ENCODE assay signal across 13 cellular contexts in genomic region chr2:160747771-160748170, GRCh38.
DNase-seq lines count a peak whose midpoint lies in the region; ATAC-seq, FAIRE-seq and TF ChIP-seq lines count a peak whose summit lies in the region.
"Had no signal": no experiment of that assay in that cellular context is flagged by ENCODE, and none has a peak within 500 bp of the region (broad histone marks: within the 10 kb centered on the region; RNA-seq: fewer than 3 reads in every experiment).

No MANE protein-coding gene starts in this region.

- H3K4me3 ChIP-seq in small intestine (ENCODE audit: low read depth in 1 of 2, low read length in 2 of 2): no peak overlapping the region

- H3K27ac ChIP-seq in foreskin keratinocyte (no peak overlapping the region), small intestine (ENCODE audit: low read depth in 1 of 2, low read length in 1 of 2) (no peak overlapping the region)

- peak; percentile 76 for ATAC-seq in foreskin keratinocyte
- ATAC-seq in HG02610 (IDR thresholded peaks at IDR 0.05; ENCODE audit: unreplicated experiment): no peak
- ATAC-seq: left colon; stimulated activated memory B cell treated with anti-CD40 and anti-IgM and Interleukin-4, amounts not matched to agents 10 μg/mL and 1 μg/mL and 100 μg/mL, for 72 hours had no signal

- TF ChIP-seq CTCF in foreskin keratinocyte (conservative IDR thresholded peaks at IDR 0.05): no peak

- H3K36me3 ChIP-seq in small intestine (ENCODE audit: control insufficient read depth in 2 of 2, insufficient read depth in 2 of 2, low read length in 2 of 2): no peaks in the 10 kb centered on the region

- 64 to 66% (median 66%) methylated on average over 3 of the region's 3 CpGs for WGBS in small intestine, 3 donors

- peak; percentile 17 for DNase-seq in NCI-H2171 treated with DMSO at 0.1 percent for 48 hours (lab: John Stamatoyannopoulos, UW)
- no peak for DNase-seq in NCI-H2171 (lab: John Stamatoyannopoulos, UW)
- DNase-seq in T1000 (lab: John Stamatoyannopoulos, UW): peak; percentile 55
- peak; percentile 61 to 82 for DNase-seq in foreskin keratinocyte
- no peak for DNase-seq in small intestine
- DNase-seq in ureter (ENCODE audit: low spot score): no peak
- no peak for DNase-seq in iPS-NIHi11 (ENCODE audit: low spot score)
- DNase-seq: aorta, KBM-7, left colon had no signal

- FAIRE-seq in small intestine (lab: Jason Lieb, UNC): no peak
- FAIRE-seq: A204.1 had no signal

- H3K27me3 ChIP-seq in foreskin keratinocyte (no peaks in the 10 kb centered on the region), small intestine (ENCODE audit: control insufficient read depth in 2 of 2, insufficient read depth in 2 of 2, low read length in 2 of 2) (no peaks in the 10 kb centered on the region)

- H3K9me3 ChIP-seq in small intestine (ENCODE audit: control insufficient read depth, low read depth): no peaks in the 10 kb centered on the region

- H3K4me1 ChIP-seq in foreskin keratinocyte (peaks cover 41% of the 10 kb centered on the region), small intestine (ENCODE audit: control insufficient read depth in 2 of 2, insufficient read depth in 1 of 2, low read depth in 1 of 2, low read length in 1 of 2) (no peaks in the 10 kb centered on the region)

Comparison
In these comparisons a context has a peak if more than half of its experiments do, and no peak if none do; other contexts are left out.
1. DNase-seq: peak in NCI-H2171 treated with DMSO at 0.1 percent for 48 hours (single experiment), T1000 (single experiment) and foreskin keratinocyte (2 of 2); none in NCI-H2171 (single experiment), small intestine (single experiment), ureter (single experiment) and iPS-NIHi11 (single experiment).